In genomic region chr20:18005170-18005989, GRCh38 we compare ENCODE assay signal across 9 cellular contexts. TPM values are rescaled to one million over a fixed set of nuclear protein-coding genes. Genes with fewer than 3 reads are reported as not detected.
A peak's percentile ranks its signal among the peaks of the same experiment; 100 is the strongest.
DNase-seq lines count a peak whose midpoint lies in the region; ATAC-seq lines count a peak whose summit lies in the region.
"Had no signal": no experiment of that assay in that cellular context is flagged by ENCODE, and none has a peak within 500 bp of the region (broad histone marks: within the 10 kb centered on the region; RNA-seq: fewer than 3 reads in every experiment).

No MANE protein-coding gene starts in this region.

- no peak overlapping the region for H3K4me3 Mint-ChIP-seq in activated CD4-positive, alpha-beta memory T cell treated with anti-CD3 and anti-CD28 coated beads for 36 hours
- no peak overlapping the region for H3K4me3 Mint-ChIP-seq in stimulated activated naive CD8-positive, alpha-beta T cell treated with anti-CD3 and anti-CD28 coated beads, Interleukin-15, amount 100 ng/mL, for 72 hours

- POLR2A ChIA-PET in activated CD4-positive, alpha-beta memory T cell treated with anti-CD3 and anti-CD28 coated beads for 36 hours (lab: Charles Lee), result no interaction called here

- peak; percentile 92 for ATAC-seq in GM18909 (IDR thresholded peaks at IDR 0.05; ENCODE audit: poor library complexity, unreplicated experiment)
- ATAC-seq in HG02642 (IDR thresholded peaks at IDR 0.05; ENCODE audit: poor library complexity, unreplicated experiment), result peak; percentile 91
- ATAC-seq in stimulated activated naive CD8-positive, alpha-beta T cell treated with anti-CD3 and anti-CD28 coated beads, Interleukin-15, amount 100 ng/mL, for 72 hours, result no peak

- CTCF ChIA-PET in activated CD4-positive, alpha-beta memory T cell treated with anti-CD3 and anti-CD28 coated beads for 36 hours (lab: Charles Lee), result no interaction called here

- intact Hi-C loops in activated CD4-positive, alpha-beta memory T cell treated with anti-CD3 and anti-CD28 coated beads for 36 hours (cut with micrococcal nuclease), result no loop called here

- H3K4me1 Mint-ChIP-seq in activated CD4-positive, alpha-beta memory T cell treated with anti-CD3 and anti-CD28 coated beads for 36 hours (ENCODE audit: low read depth), result no peaks in the 10 kb centered on the region
- no peaks in the 10 kb centered on the region for H3K4me1 Mint-ChIP-seq in stimulated activated naive CD8-positive, alpha-beta T cell treated with anti-CD3 and anti-CD28 coated beads, Interleukin-15, amount 100 ng/mL, for 72 hours

- H3K27me3 Mint-ChIP-seq in activated CD4-positive, alpha-beta memory T cell treated with anti-CD3 and anti-CD28 coated beads for 36 hours, result no peaks in the 10 kb centered on the region
- H3K27me3 Mint-ChIP-seq in stimulated activated naive CD8-positive, alpha-beta T cell treated with anti-CD3 and anti-CD28 coated beads, Interleukin-15, amount 100 ng/mL, for 72 hours, result no peaks in the 10 kb centered on the region

- H3K9me3 Mint-ChIP-seq in activated CD4-positive, alpha-beta memory T cell treated with anti-CD3 and anti-CD28 coated beads for 36 hours, result no peaks in the 10 kb centered on the region
- H3K9me3 Mint-ChIP-seq in stimulated activated naive CD8-positive, alpha-beta T cell treated with anti-CD3 and anti-CD28 coated beads, Interleukin-15, amount 100 ng/mL, for 72 hours, result no peaks in the 10 kb centered on the region

- no peaks in the 10 kb centered on the region for H3K36me3 Mint-ChIP-seq in activated CD4-positive, alpha-beta memory T cell treated with anti-CD3 and anti-CD28 coated beads for 36 hours

- peak; percentile 76 for DNase-seq in NCI-H69 (lab: John Stamatoyannopoulos, UW)
- DNase-seq in occipital lobe (lab: John Stamatoyannopoulos, UW), result peak; percentile 13
- DNase-seq in DMS53 treated with DMSO at 0.1 percent for 48 hours (lab: John Stamatoyannopoulos, UW; ENCODE audit: unreplicated experiment), result no peak
- DNase-seq in Kasumi-1 (lab: John Stamatoyannopoulos, UW), result no peak
- no peak for DNase-seq in activated CD4-positive, alpha-beta memory T cell treated with anti-CD3 and anti-CD28 coated beads for 36 hours
- no peak for DNase-seq in stimulated activated naive CD8-positive, alpha-beta T cell treated with anti-CD3 and anti-CD28 coated beads, Interleukin-15, amount 100 ng/mL, for 72 hours
- DNase-seq: Right ventricle myocardium superior had no signal

- H3K27ac Mint-ChIP-seq in activated CD4-positive, alpha-beta memory T cell treated with anti-CD3 and anti-CD28 coated beads for 36 hours, result no peak overlapping the region
- peak overlapping the region in 1 of 2 donors; percentile 56 for H3K27ac Mint-ChIP-seq in stimulated activated naive CD8-positive, alpha-beta T cell treated with anti-CD3 and anti-CD28 coated beads, Interleukin-15, amount 100 ng/mL, for 72 hours

RNA-seq across cellular contexts. Expression of gene MGME1, which starts 36.6 kb away (rescaled TPM):
- total RNA-seq in occipital lobe, result 8.4 TPM
- total RNA-seq in activated CD4-positive, alpha-beta memory T cell treated with anti-CD3 and anti-CD28 coated beads for 36 hours, result 10 to 100 TPM; 31.0 to 34.7 TPM

RNA-seq across cellular contexts. Expression of gene SNX5, which starts 36.8 kb away (rescaled TPM):
- total RNA-seq in occipital lobe, result 60.4 TPM
- 100 to 1,000 TPM; 234 to 256 TPM for total RNA-seq in activated CD4-positive, alpha-beta memory T cell treated with anti-CD3 and anti-CD28 coated beads for 36 hours

RNA-seq across cellular contexts. Expression of gene OVOL2, which starts 52.3 kb away (rescaled TPM):
- 0.62 TPM for total RNA-seq in occipital lobe
- total RNA-seq in activated CD4-positive, alpha-beta memory T cell treated with anti-CD3 and anti-CD28 coated beads for 36 hours, result not detected
- total RNA-seq: Right ventricle myocardium superior had no signal

Comparison
In these comparisons a context has a peak if more than half of its experiments do, and no peak if none do; other contexts are left out.
1. DNase-seq: peak in NCI-H69 (single experiment) and occipital lobe (single experiment); none in DMS53 treated with DMSO at 0.1 percent for 48 hours (single experiment), Kasumi-1 (0 of 2), activated CD4-positive, alpha-beta memory T cell treated with anti-CD3 and anti-CD28 coated beads for 36 hours (single experiment) and stimulated activated naive CD8-positive, alpha-beta T cell treated with anti-CD3 and anti-CD28 coated beads, Interleukin-15, amount 100 ng/mL, for 72 hours (0 of 2).